Comparison of ENCODE assay signal across 15 cellular contexts in the genomic region with DNA sequence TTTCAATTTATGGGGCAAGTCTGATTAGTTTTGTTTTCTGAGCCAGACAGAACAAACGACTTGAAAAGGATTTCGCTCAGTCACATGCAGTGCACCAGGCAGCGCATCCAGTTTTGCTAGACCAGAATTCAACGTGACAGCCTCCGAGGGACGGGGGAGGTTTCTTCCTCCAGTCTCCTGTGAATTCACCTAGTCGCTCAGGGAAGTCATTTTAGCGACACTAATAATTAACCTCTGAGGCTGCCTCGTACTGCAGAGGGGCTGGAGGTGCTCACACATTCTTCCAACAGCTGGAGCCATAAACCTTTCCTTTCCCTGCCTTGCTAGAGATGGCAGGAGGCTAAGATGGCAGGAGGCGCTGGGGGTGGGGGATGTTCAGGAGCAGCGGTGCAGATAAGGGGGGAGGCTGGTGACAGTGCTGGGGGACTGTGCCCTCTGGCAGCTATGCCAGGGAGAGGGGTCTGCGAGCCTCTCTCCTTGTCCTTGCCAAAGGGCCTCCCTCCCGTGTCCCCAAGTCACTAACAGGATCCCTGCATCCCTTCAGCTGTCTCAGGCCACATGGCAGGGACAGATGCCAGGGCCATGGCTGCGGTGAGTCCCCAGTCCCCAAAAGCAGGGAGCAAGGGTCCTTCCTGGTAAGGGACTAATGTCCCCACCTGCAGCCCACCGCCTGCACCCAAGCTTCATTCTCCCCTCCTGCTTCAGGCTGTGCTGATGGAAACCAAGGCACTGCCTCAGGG. TPM values are rescaled to one million over a fixed set of nuclear protein-coding genes. Genes with fewer than 3 reads are reported as not detected.
A peak's percentile ranks its signal among the peaks of the same experiment; 100 is the strongest.
DNase-seq lines count a peak whose midpoint lies in the region; ATAC-seq, FAIRE-seq and TF ChIP-seq lines count a peak whose summit lies in the region.
"Had no signal": no experiment of that assay in that cellular context is flagged by ENCODE, and none has a peak within 500 bp of the region (broad histone marks: within the 10 kb centered on the region; RNA-seq: fewer than 3 reads in every experiment).

No MANE protein-coding gene starts in this region.

- H3K9ac ChIP-seq in neural cell (ENCODE audit: low read length): peak overlapping the region; percentile 25
- no peak overlapping the region for H3K9ac ChIP-seq in Karpas-422 (ENCODE audit: low read length)
- H3K9ac ChIP-seq: KMS-11 had no signal

- H3K4me3 ChIP-seq in gastroesophageal sphincter: no peak overlapping the region
- peak overlapping the region; percentile 21 for H3K4me3 ChIP-seq in neural cell (ENCODE audit: low read length)
- peak overlapping the region; percentile 56 for H3K4me3 ChIP-seq in thoracic aorta
- H3K4me3 ChIP-seq in Karpas-422 (ENCODE audit: low read length): no peak overlapping the region
- H3K4me3 ChIP-seq: SJSA1 had no signal

- H3K4me2 ChIP-seq in neural cell (ENCODE audit: low read length): no peak overlapping the region
- H3K4me2 ChIP-seq in Karpas-422 (ENCODE audit: low read depth, low read length, poor library complexity, severe bottlenecking): no peak overlapping the region
- H3K4me2 ChIP-seq: KMS-11 had no signal

- H3K27ac ChIP-seq in RWPE1: peak overlapping the region; percentile 64
- peak overlapping the region; percentile 90 to 98 (median 92) for H3K27ac ChIP-seq in gastroesophageal sphincter
- peak overlapping the region; percentile 52 for H3K27ac ChIP-seq in neural cell (ENCODE audit: low read length)
- peak overlapping the region; percentile 93 to 95 for H3K27ac ChIP-seq in thoracic aorta
- no peak overlapping the region for H3K27ac ChIP-seq in Karpas-422 (ENCODE audit: low read length)
- H3K27ac ChIP-seq: epithelial cell of prostate, KMS-11 had no signal

- H4K20me1 ChIP-seq in neural cell (ENCODE audit: insufficient read depth) (no peaks in the 10 kb centered on the region), Karpas-422 (ENCODE audit: insufficient read depth, low read depth, low read length) (no peaks in the 10 kb centered on the region)

- H3K36me3 ChIP-seq in gastroesophageal sphincter (peaks cover 0 to 40% of the 10 kb centered on the region in 2 donors), neural cell (ENCODE audit: insufficient read depth, low read length) (no peaks in the 10 kb centered on the region), thoracic aorta (peaks cover 30% of the 10 kb centered on the region), Karpas-422 (ENCODE audit: insufficient read depth, low read length) (no peaks in the 10 kb centered on the region)

- no peak overlapping the region for H2AFZ ChIP-seq in neural cell (ENCODE audit: low read depth, low read length)
- H2AFZ ChIP-seq in Karpas-422 (ENCODE audit: low read length): no peak overlapping the region

- no peaks in the 10 kb centered on the region for H3K9me3 ChIP-seq in gastroesophageal sphincter
- H3K9me3 ChIP-seq in neural cell (ENCODE audit: low read length): no peaks in the 10 kb centered on the region
- no peaks in the 10 kb centered on the region for H3K9me3 ChIP-seq in thoracic aorta
- H3K9me3 ChIP-seq in Karpas-422 (ENCODE audit: low read length): no peaks in the 10 kb centered on the region
- H3K9me3 ChIP-seq: SJSA1 had no signal

- TF ChIP-seq RAD21 in neural cell (conservative IDR thresholded peaks at IDR 0.05): peak; percentile 14

- H3K27me3 ChIP-seq in gastroesophageal sphincter: no peaks in the 10 kb centered on the region
- H3K27me3 ChIP-seq in neural cell (ENCODE audit: insufficient read depth, low read depth, low read length): no peaks in the 10 kb centered on the region
- no peaks in the 10 kb centered on the region for H3K27me3 ChIP-seq in thoracic aorta (replicated peaks; ENCODE audit: insufficient read depth)
- H3K27me3 ChIP-seq in Karpas-422 (ENCODE audit: low read length): no peaks in the 10 kb centered on the region
- H3K27me3 ChIP-seq: SJSA1 had no signal

- no peak for FAIRE-seq in GM12892 (lab: Jason Lieb, UNC)

- H3K9me2 ChIP-seq in neural cell (ENCODE audit: insufficient read depth, low read length) (no peaks in the 10 kb centered on the region), Karpas-422 (replicated peaks; ENCODE audit: insufficient read depth, low read length) (no peaks in the 10 kb centered on the region)

- ATAC-seq in gastroesophageal sphincter (no peak), thoracic aorta (ENCODE audit: insufficient number of reproducible peaks, low FRiP score, low read depth) (no peak)

- TF ChIP-seq EP300 in gastroesophageal sphincter (IDR thresholded peaks at IDR 0.05) (no peak), neural cell (conservative IDR thresholded peaks at IDR 0.05; ENCODE audit: poor library complexity, severe bottlenecking) (no peak)

- H3F3A ChIP-seq in neural cell (ENCODE audit: insufficient read depth, low read length, poor library complexity, severe bottlenecking): no peaks in the 10 kb centered on the region

- DNase-seq in RWPE1 (ENCODE audit: low spot score): no peak
- no peak for DNase-seq in thoracic aorta (ENCODE audit: low spot score)
- DNase-seq in GM12892 (ENCODE audit: insufficient read length): no peak
- DNase-seq in T-helper 1 cell: no peak
- DNase-seq in Karpas-422: no peak
- no peak for DNase-seq in GM10266 (ENCODE audit: extremely low spot score)
- DNase-seq: activated naive CD4-positive, alpha-beta T cell treated with anti-CD3 and anti-CD28 coated beads, Interleukin-2, amount 50 U/mL, for 16 hours; CD4-positive, alpha-beta T cell; NCI-H2029; stimulated activated naive CD4-positive, alpha-beta T cell had no signal

- CTCF ChIA-PET in RWPE1 (lab: Yijun Ruan, JAX): interaction anchor here (0.5 to 0.7 kb wide), 2 partner anchors 28 to 37 kb away, joined by 4 read pairs; no protein-coding TSS in a partner anchor

- TF ChIP-seq POLR2A in gastroesophageal sphincter (IDR thresholded peaks at IDR 0.05) (no peak), GM12892 (IDR thresholded peaks at IDR 0.05; ENCODE audit: low read depth, low read length) (no peak)

- no peak for TF ChIP-seq CTCF in RWPE1 (conservative IDR thresholded peaks at IDR 0.05; ENCODE audit: low read depth)
- no peak for TF ChIP-seq CTCF in gastroesophageal sphincter (IDR thresholded peaks at IDR 0.05)
- TF ChIP-seq CTCF in neural cell (IDR thresholded peaks at IDR 0.05; ENCODE audit: poor library complexity, severe bottlenecking): no peak
- TF ChIP-seq CTCF in thoracic aorta (IDR thresholded peaks at IDR 0.05): no peak
- no peak for TF ChIP-seq CTCF in GM10266 (IDR thresholded peaks at IDR 0.05; ENCODE audit: control insufficient read depth, insufficient read depth, low read depth, missing control alignments)

- POLR2A ChIA-PET in RWPE1 (lab: Yijun Ruan, JAX; ENCODE audit: low non-redundant PET): no interaction called here

- H3K4me1 ChIP-seq in gastroesophageal sphincter (peaks cover 13 to 100% (median 59%) of the 10 kb centered on the region in 3 donors), thoracic aorta (ENCODE audit: control insufficient read depth in 1 of 2, low read depth in 2 of 2) (peaks cover 28 to 48% of the 10 kb centered on the region in 2 donors), Karpas-422 (ENCODE audit: low read length) (no peaks in the 10 kb centered on the region)

- H3K79me2 ChIP-seq in neural cell (replicated peaks; ENCODE audit: insufficient read depth, low read length): no peaks in the 10 kb centered on the region
- H3K79me2 ChIP-seq in Karpas-422 (ENCODE audit: low read length): no peaks in the 10 kb centered on the region

- WGBS in gastroesophageal sphincter (ENCODE audit: low coverage in 1 of 2), 2 donors: 52 to 60% methylated on average over 7 to 9 of the region's 15 CpGs

RNA-seq across cellular contexts. Expression of a gene that starts 24.1 kb away (rescaled TPM):
- 100 to 1,000 TPM; 333 to 451 (median 412) TPM for total RNA-seq in gastroesophageal sphincter
- 137 and 143 TPM in 2 replicates for polyA plus RNA-seq in neural cell
- 109 and 114 TPM in 2 replicates for polyA minus RNA-seq in neural cell
- 100 to 1,000 TPM; 241 to 341 TPM for total RNA-seq in thoracic aorta
- polyA plus RNA-seq in GM12892 (2012; ENCODE audit: missing spikeins): 1.00 TPM
- total RNA-seq in Karpas-422 (2014; rRNA removed; shearing (Covaris generic); ENCODE audit: low replicate concordance): 0.45 TPM in 1 of 2 replicates, not detected in the other

RNA-seq across cellular contexts. Expression of a gene that starts 39.7 kb away (rescaled TPM):
- 10 to 100 TPM; 39.0 to 53.8 (median 47.2) TPM for total RNA-seq in gastroesophageal sphincter
- 21.7 and 37.6 TPM in 2 replicates for polyA plus RNA-seq in neural cell
- 23.3 and 23.4 TPM in 2 replicates for polyA minus RNA-seq in neural cell
- total RNA-seq in thoracic aorta: 10 to 100 TPM; 32.4 to 36.1 TPM
- 23.8 TPM for polyA plus RNA-seq in GM12892 (2012; ENCODE audit: missing spikeins)
- total RNA-seq in Karpas-422 (2014; rRNA removed; shearing (Covaris generic); ENCODE audit: low replicate concordance): 16.2 and 20.5 TPM in 2 replicates

RNA-seq across cellular contexts. Expression of a gene that starts 39.9 kb away (rescaled TPM):
- total RNA-seq in gastroesophageal sphincter (10 to 100 TPM; 19.2 to 52.6 (median 25.1) TPM), thoracic aorta (10 to 100 TPM; 12.1 to 42.5 TPM)
- 53.3 and 59.8 TPM in 2 replicates for polyA plus RNA-seq in neural cell
- polyA minus RNA-seq in neural cell: 21.7 and 26.0 TPM in 2 replicates
- 40.1 TPM for polyA plus RNA-seq in GM12892 (2012; ENCODE audit: missing spikeins)
- 43.4 and 72.4 TPM in 2 replicates for total RNA-seq in Karpas-422 (2014; rRNA removed; shearing (Covaris generic); ENCODE audit: low replicate concordance)

RNA-seq across cellular contexts. Expression of a gene that starts 43.2 kb away (rescaled TPM):
- total RNA-seq in gastroesophageal sphincter: 1 to 10 TPM in 3 of 4 donors, under 1 TPM in 1; 0.47 to 9.6 (median 3.7) TPM
- not detected in 2 replicates for polyA plus RNA-seq in neural cell
- polyA minus RNA-seq in neural cell: not detected in 2 replicates
- total RNA-seq in thoracic aorta: 1 to 10 TPM; 1.2 to 1.3 TPM
- not detected for polyA plus RNA-seq in GM12892 (2012; ENCODE audit: missing spikeins)
- total RNA-seq in Karpas-422 (2014; rRNA removed; shearing (Covaris generic); ENCODE audit: low replicate concordance): not detected in 2 replicates
- total RNA-seq: SJSA1 had no signal

RNA-seq across cellular contexts. Expression of a gene that starts 50.4 kb away (rescaled TPM):
- total RNA-seq in gastroesophageal sphincter: 100 to 1,000 TPM; 106 to 194 (median 148) TPM
- 350 and 355 TPM in 2 replicates for polyA plus RNA-seq in neural cell
- 135 and 143 TPM in 2 replicates for polyA minus RNA-seq in neural cell
- 100 to 1,000 TPM; 265 to 266 TPM for total RNA-seq in thoracic aorta
- polyA plus RNA-seq in GM12892 (2012; ENCODE audit: missing spikeins): 250 TPM
- total RNA-seq in Karpas-422 (2014; rRNA removed; shearing (Covaris generic); ENCODE audit: low replicate concordance): 328 and 459 TPM in 2 replicates

Comparison
In these comparisons a context has a peak if more than half of its experiments do, and no peak if none do; other contexts are left out.
1. H3K4me3 ChIP-seq: peak in neural cell (single experiment) and thoracic aorta (single experiment); none in gastroesophageal sphincter (0 of 2) and Karpas-422 (single experiment).
2. RNA of a gene that starts 24.1 kb away (total RNA-seq): 333 to 451 TPM in gastroesophageal sphincter and 241 to 341 TPM in thoracic aorta; 0.45 TPM in Karpas-422; every median in the first group is over 100 times any median in the second.